ENCODE assay signal across 1 cellular context in genomic region chr5:98992552-98992951, GRCh38.
TF ChIP-seq lines count a peak whose summit lies in the region.

No MANE protein-coding gene starts in this region.

TF ChIP-seq in SK-N-SH, 30 proteins besides CTCF, POLR2A, EP300 and RAD21 (continued from another document):
- no peak for TF ChIP-seq PBX3 (IDR thresholded peaks at IDR 0.05)
- no peak for TF ChIP-seq USF1 (IDR thresholded peaks at IDR 0.05; ENCODE audit: borderline replicate concordance, low read depth)
- no peak for TF ChIP-seq ELF1 (IDR thresholded peaks at IDR 0.05)
- no peak for TF ChIP-seq MAX (IDR thresholded peaks at IDR 0.05; ENCODE audit: low read depth)
- no peak for TF ChIP-seq TAF1 (IDR thresholded peaks at IDR 0.05; ENCODE audit: borderline replicate concordance, low read depth, low read length)
- no peak for TF ChIP-seq IRF3 (IDR thresholded peaks at IDR 0.05; ENCODE audit: low read depth, low read length)
- no peak for TF ChIP-seq JUND (IDR thresholded peaks at IDR 0.05)
- TF ChIP-seq SIN3A (IDR thresholded peaks at IDR 0.05; ENCODE audit: borderline replicate concordance, low read depth, low read length) = no peak
- TF ChIP-seq MXI1 (IDR thresholded peaks at IDR 0.05; ENCODE audit: low read depth, low read length) = no peak
- no peak for TF ChIP-seq SMC3 (IDR thresholded peaks at IDR 0.05; ENCODE audit: low read depth, low read length)
- no peak for TF ChIP-seq GATA2 (CRISPR knock-in tag; IDR thresholded peaks at IDR 0.05)
- no peak for TF ChIP-seq TCF12 (IDR thresholded peaks at IDR 0.05)
- no peak for TF ChIP-seq REST (IDR thresholded peaks at IDR 0.05; ENCODE audit: low read depth, low read length)
- no peak for TF ChIP-seq GABPA (IDR thresholded peaks at IDR 0.05; ENCODE audit: low read depth)
